Comparison of ENCODE assay signal across 8 cellular contexts in genomic region chr4:140427104-140427918, GRCh38. TPM values are rescaled to one million over a fixed set of nuclear protein-coding genes. Genes with fewer than 3 reads are reported as not detected.
DNase-seq lines count a peak whose midpoint lies in the region; ATAC-seq and TF ChIP-seq lines count a peak whose summit lies in the region.

Gene CLGN, minus strand, starts transcription at chr4:140427648. Its CDS starts 14,570 bp downstream, at chr4:140413078.

- H3K79me2 ChIP-seq in H9 (ENCODE audit: insufficient read depth, low read length) (no peaks in the 10 kb centered on the region), trophoblast cell (ENCODE audit: control insufficient read depth, insufficient read depth, low read length, poor library complexity) (no peaks in the 10 kb centered on the region)

- no peak within 1 kb of the TSS for H2AK5ac ChIP-seq in H9 (ENCODE audit: insufficient read length, low read length)
- no peak within 1 kb of the TSS for H2AK5ac ChIP-seq in trophoblast cell (ENCODE audit: low read length)

- no peak within 1 kb of the TSS for H3K56ac ChIP-seq in H9 (ENCODE audit: insufficient read length, low read depth, low read length)

- H2BK120ac ChIP-seq in H9 (ENCODE audit: low read depth, low read length, poor library complexity, severe bottlenecking), result no peak within 1 kb of the TSS
- H2BK120ac ChIP-seq in trophoblast cell (ENCODE audit: insufficient read depth, low read length, poor library complexity), result no peak within 1 kb of the TSS

- H3K23me2 ChIP-seq in H9 (ENCODE audit: insufficient read length, low read depth, low read length, poor library complexity, severe bottlenecking), result peaks cover 7% of the 10 kb centered on the region

- peak within 1 kb of the TSS in 1 of 3 experiments; percentile 76; a peak in 1 of 7 replicates for H3K27ac Mint-ChIP-seq in H9

- no peak within 1 kb of the TSS for H2AFZ ChIP-seq in H9 (ENCODE audit: low read length)
- H2AFZ ChIP-seq in trophoblast cell (ENCODE audit: insufficient read depth, low read length, poor library complexity), result peak within 1 kb of the TSS; percentile 9

- H3K36me3 ChIP-seq in SJCRH30, result no peaks in the 10 kb centered on the region
- no peaks in the 10 kb centered on the region for H3K36me3 ChIP-seq in adipocyte (ENCODE audit: control insufficient read depth, insufficient read depth, low read length, severe bottlenecking)
- H3K36me3 ChIP-seq in trophoblast cell (ENCODE audit: control insufficient read depth in 1 of 2, insufficient read depth in 2 of 2, low read length in 2 of 2), result no peaks in the 10 kb centered on the region

- no peak within 1 kb of the TSS for H4K5ac ChIP-seq in H9 (ENCODE audit: insufficient read length, low read depth, low read length)

- H4K91ac ChIP-seq in H9 (ENCODE audit: insufficient read length, low read depth, low read length), result no peak within 1 kb of the TSS
- no peak within 1 kb of the TSS for H4K91ac ChIP-seq in trophoblast cell (ENCODE audit: low read depth, low read length)

- no peak within 1 kb of the TSS for H2BK20ac ChIP-seq in H9 (ENCODE audit: low read depth, low read length, poor library complexity, severe bottlenecking)

- H3K23ac ChIP-seq in H9 (ENCODE audit: insufficient read length, low read depth, low read length) (no peak within 1 kb of the TSS), trophoblast cell (ENCODE audit: low read length) (no peak within 1 kb of the TSS)

- peak within 1 kb of the TSS; percentile 66; the same call in 1 of the 2 replicates for H3K14ac ChIP-seq in H9 (ENCODE audit: insufficient read depth, low read length)
- no peak within 1 kb of the TSS for H3K14ac ChIP-seq in trophoblast cell (ENCODE audit: low read length)

- no peak within 1 kb of the TSS for H3T11ph ChIP-seq in H9 (ENCODE audit: low read length)

- no peak within 1 kb of the TSS for H2BK15ac ChIP-seq in H9 (ENCODE audit: low read depth, low read length)

- H3K4me1 ChIP-seq in H9 (ENCODE audit: insufficient read depth, low read length), result no peaks in the 10 kb centered on the region
- H3K4me1 ChIP-seq in SJCRH30, result no peaks in the 10 kb centered on the region
- H3K4me1 ChIP-seq in adipocyte (ENCODE audit: control insufficient read depth, insufficient read depth, low read length), result peaks cover 13% of the 10 kb centered on the region
- H3K4me1 ChIP-seq in trophoblast cell (ENCODE audit: control insufficient read depth in 1 of 2, insufficient read depth in 2 of 2, low read length in 2 of 2), result peaks cover 0 to 6% of the 10 kb centered on the region in 2 experiments

- peak within 1 kb of the TSS; percentile 32 for H3K18ac ChIP-seq in H9 (ENCODE audit: insufficient read length, low read depth, low read length)
- H3K18ac ChIP-seq in trophoblast cell (ENCODE audit: low read length), result no peak within 1 kb of the TSS

- DNase-seq in ELR (ENCODE audit: low read depth), result peak; percentile 81
- DNase-seq in H9, result peak; percentile 93
- DNase-seq in LNCaP clone FGC (ENCODE audit: low read depth), result peak; percentile 52
- DNase-seq in SJCRH30, result peak; percentile 82 to 84
- DNase-seq in adipocyte (ENCODE audit: low read depth), result peak; percentile 78
- DNase-seq in left cardiac atrium, result peak; percentile 81
- DNase-seq in trophoblast cell, result peak; percentile 27 to 58

- H3K4me3 Mint-ChIP-seq in H9, result peak within 1 kb of the TSS; percentile 76 to 88

- H4K8ac ChIP-seq in H9 (replicated peaks; ENCODE audit: insufficient read length, low read depth, low read length) (no peak within 1 kb of the TSS), trophoblast cell (ENCODE audit: low read depth, low read length) (no peak within 1 kb of the TSS)

- ATAC-seq in left cardiac atrium (peak; percentile 94 to 97), HG03196 (IDR thresholded peaks at IDR 0.05; ENCODE audit: unreplicated experiment) (no peak)

- H3K4me3 ChIP-seq in LNCaP clone FGC (ENCODE audit: low read depth, low read length) (peak within 1 kb of the TSS; percentile 96), SJCRH30 (peak within 1 kb of the TSS; percentile 73), adipocyte (ENCODE audit: low read length) (peak within 1 kb of the TSS; percentile 93), trophoblast cell (ENCODE audit: low read depth, low read length) (peak within 1 kb of the TSS; percentile 83)

- H3K9me3 Mint-ChIP-seq in H9, result no peaks in the 10 kb centered on the region

- peaks cover 24% of the 10 kb centered on the region for H3K27me3 Mint-ChIP-seq in H9 (ENCODE audit: low read depth)

- no peak within 1 kb of the TSS for H4K12ac ChIP-seq in trophoblast cell (ENCODE audit: low read depth, low read length)

- TF ChIP-seq CTCF in H9 (conservative IDR thresholded peaks at IDR 0.05) (peak; percentile 77), LNCaP clone FGC (IDR thresholded peaks at IDR 0.05; ENCODE audit: control insufficient read depth, extremely low read depth, insufficient read depth) (peak; percentile 52)

- H3K79me1 ChIP-seq in H9 (ENCODE audit: insufficient read depth, low read depth, low read length, poor library complexity, severe bottlenecking) (no peaks in the 10 kb centered on the region), trophoblast cell (ENCODE audit: low read length) (no peaks in the 10 kb centered on the region)

- H3K4ac ChIP-seq in H9 (ENCODE audit: low read depth, low read length), result no peak within 1 kb of the TSS
- no peak within 1 kb of the TSS for H3K4ac ChIP-seq in trophoblast cell (ENCODE audit: low read depth, low read length)

- H2BK5ac ChIP-seq in H9 (ENCODE audit: insufficient read length, low read length), result no peak within 1 kb of the TSS
- H2BK5ac ChIP-seq in trophoblast cell (ENCODE audit: low read depth, low read length, poor library complexity), result no peak within 1 kb of the TSS

- no CpG with 5 or more reads among the region's 73 CpGs for WGBS in H9 (ENCODE audit: extremely low coverage, insufficient read length, low lambda C conversion rate)
- no CpG with 5 or more reads among the region's 73 CpGs for WGBS in trophoblast cell (ENCODE audit: extremely low coverage, insufficient coverage, insufficient read length)

- H4K20me1 ChIP-seq in H9 (ENCODE audit: control insufficient read depth, insufficient read depth, insufficient read length), result no peaks in the 10 kb centered on the region

- H3K36me3 Mint-ChIP-seq in H9 (ENCODE audit: insufficient read depth in 1 of 3, low read depth in 3 of 3), result no peaks in the 10 kb centered on the region

- intact Hi-C loops in left cardiac atrium (cut with DNase I), result no loop called here

- no peak within 1 kb of the TSS for H2BK12ac ChIP-seq in H9 (ENCODE audit: insufficient read length, low read depth, low read length)
- no peak within 1 kb of the TSS for H2BK12ac ChIP-seq in trophoblast cell (ENCODE audit: low read length)

- H3K9ac ChIP-seq in H9 (ENCODE audit: extremely low read depth, insufficient read length, low read length) (peak within 1 kb of the TSS; percentile 1), adipocyte (ENCODE audit: low read length) (peak within 1 kb of the TSS; percentile 81), trophoblast cell (ENCODE audit: low read length) (no peak within 1 kb of the TSS)

- no peaks in the 10 kb centered on the region for H3K9me3 ChIP-seq in H9 (ENCODE audit: control insufficient read depth, low read depth, low read length)
- H3K9me3 ChIP-seq in SJCRH30 (replicated peaks), result no peaks in the 10 kb centered on the region
- H3K9me3 ChIP-seq in adipocyte (ENCODE audit: control insufficient read depth, low read length), result no peaks in the 10 kb centered on the region
- H3K9me3 ChIP-seq in trophoblast cell (ENCODE audit: insufficient read depth, low read depth, low read length), result peaks cover 2% of the 10 kb centered on the region

- no peak within 1 kb of the TSS for H3K27ac ChIP-seq in H9 (ENCODE audit: insufficient read length, low read depth, low read length)
- H3K27ac ChIP-seq in SJCRH30, result peak within 1 kb of the TSS; percentile 53
- no peak within 1 kb of the TSS for H3K27ac ChIP-seq in trophoblast cell (ENCODE audit: low read depth, low read length)

- peaks cover 12 to 20% of the 10 kb centered on the region in 2 experiments for H3K4me1 Mint-ChIP-seq in H9

- no peaks in the 10 kb centered on the region for H3K27me3 ChIP-seq in H9 (ENCODE audit: insufficient read depth, low read length)
- H3K27me3 ChIP-seq in SJCRH30, result no peaks in the 10 kb centered on the region
- H3K27me3 ChIP-seq in adipocyte (replicated peaks; ENCODE audit: control insufficient read depth, insufficient read depth, low read length), result no peaks in the 10 kb centered on the region
- no peaks in the 10 kb centered on the region for H3K27me3 ChIP-seq in trophoblast cell (ENCODE audit: insufficient read depth, low read length)

- H3K4me2 ChIP-seq in H9 (ENCODE audit: insufficient read depth, insufficient read length, low read length) (peak within 1 kb of the TSS; percentile 48), trophoblast cell (ENCODE audit: low read length) (peak within 1 kb of the TSS; percentile 95)

RNA-seq across cellular contexts. Expression of gene CLGN, which starts in this region (rescaled TPM):
- total RNA-seq in H9 (2021) (2.9 and 3.2 TPM in 2 replicates), left cardiac atrium (10 to 100 TPM; 55.7 to 58.2 TPM)
- total RNA-seq in SJCRH30 (2014; rRNA removed; shearing (Covaris generic)), result 4.2 and 5.5 TPM in 2 replicates
- 0.25 and 0.29 TPM in 2 replicates for polyA plus RNA-seq in trophoblast cell (2013)

Comparison
In these comparisons a context has a peak if more than half of its experiments do, and no peak if none do; other contexts are left out.
1. DNase-seq: peak in every context shown above with its lines; median percentile 93 in H9; 83 in SJCRH30; 81 in ELR; 81 in left cardiac atrium; 78 in adipocyte; 52 in LNCaP clone FGC; 42 in trophoblast cell.